Comparison of ENCODE assay signal across 18 cellular contexts in the genomic region with DNA sequence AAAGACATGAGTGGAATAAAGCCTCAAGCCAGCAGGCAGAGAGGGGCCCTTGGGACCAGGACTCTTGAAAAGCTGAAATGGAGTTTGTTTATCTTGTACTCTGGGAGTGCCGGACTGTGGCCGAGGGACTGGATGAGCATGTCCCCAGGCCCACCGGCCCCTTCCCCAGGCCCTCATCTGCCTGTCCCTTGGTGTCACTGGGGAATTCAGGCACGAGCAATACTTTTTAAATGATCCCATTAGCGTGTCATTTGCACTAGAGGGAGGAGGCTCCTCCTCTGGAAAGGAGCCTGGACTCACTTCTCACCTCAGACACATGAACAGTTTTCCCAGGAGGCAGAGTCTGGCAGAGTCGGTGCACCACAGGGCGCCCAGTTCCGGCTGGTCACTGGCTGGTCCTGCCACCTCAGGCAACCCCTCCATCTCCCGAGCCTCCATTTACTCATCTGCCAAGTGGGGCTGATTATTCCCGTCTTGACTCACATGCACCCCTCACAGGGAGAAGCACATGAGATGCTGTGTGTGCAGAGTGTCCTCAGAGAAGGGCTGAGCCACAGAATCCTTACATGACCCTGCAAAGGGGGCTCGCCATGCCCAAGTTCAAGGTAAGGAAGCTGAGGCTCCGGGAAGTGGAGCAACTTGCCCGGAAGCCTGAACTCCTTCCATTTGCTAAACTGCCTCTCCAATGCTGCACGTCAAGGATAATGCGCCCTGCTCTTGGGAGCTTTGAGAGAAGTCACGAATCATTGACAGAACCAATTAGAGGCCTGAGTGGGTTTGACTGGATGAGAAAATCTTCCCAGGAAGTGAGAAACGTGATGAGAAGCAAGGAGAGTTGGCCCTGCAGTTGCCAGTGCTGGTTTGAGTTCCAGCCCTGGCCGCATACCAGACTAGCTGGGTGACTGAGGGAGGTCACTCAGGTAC. TPM values are rescaled to one million over a fixed set of nuclear protein-coding genes. Genes with fewer than 3 reads are reported as not detected.
A peak's percentile ranks its signal among the peaks of the same experiment; 100 is the strongest.
DNase-seq lines count a peak whose midpoint lies in the region; ATAC-seq and TF ChIP-seq lines count a peak whose summit lies in the region.
"Had no signal": no experiment of that assay in that cellular context is flagged by ENCODE, and none has a peak within 500 bp of the region (broad histone marks: within the 10 kb centered on the region; RNA-seq: fewer than 3 reads in every experiment).

No MANE protein-coding gene starts in this region.

- peaks cover 0 to 10% (median 0%) of the 10 kb centered on the region in 4 donors for H3K27me3 ChIP-seq in esophagus muscularis mucosa
- no peaks in the 10 kb centered on the region for H3K27me3 ChIP-seq in upper lobe of left lung
- peaks cover 0 to 6% of the 10 kb centered on the region in 2 donors for H3K27me3 ChIP-seq in breast epithelium

- H3K27ac ChIP-seq in esophagus muscularis mucosa (replicated peaks in 1 of 4) (peak overlapping the region; percentile 22 to 68 (median 31)), upper lobe of left lung (peak overlapping the region; percentile 9 to 69 (median 48)), breast epithelium (peak overlapping the region in 1 of 2 donors; percentile 38)

- TF ChIP-seq CTCF in esophagus muscularis mucosa (IDR thresholded peaks at IDR 0.05) = no peak
- no peak for TF ChIP-seq CTCF in mesothelial cell of epicardium (IDR thresholded peaks at IDR 0.05; ENCODE audit: unreplicated experiment)
- TF ChIP-seq CTCF in upper lobe of left lung (IDR thresholded peaks at IDR 0.05) = no peak
- no peak for TF ChIP-seq CTCF in breast epithelium (IDR thresholded peaks at IDR 0.05)

- H3K4me1 ChIP-seq in esophagus muscularis mucosa = peaks cover 20 to 44% (median 42%) of the 10 kb centered on the region in 4 donors
- peaks cover 42 to 53% (median 49%) of the 10 kb centered on the region in 4 donors for H3K4me1 ChIP-seq in upper lobe of left lung
- no peaks in the 10 kb centered on the region for H3K4me1 ChIP-seq in breast epithelium

- intact Hi-C loops in esophagus muscularis mucosa (cut with DNase I) = no loop called here
- intact Hi-C loops in breast epithelium (cut with DNase I; ENCODE audit: low total_unique reads) = no loop called here
- intact Hi-C loops in activated CD4-positive, alpha-beta T cell treated with anti-CD3 and anti-CD28 coated beads, Interleukin-2, amount 10 ng/mL, durations not matched to agents 24 days and 14 days (cut with micrococcal nuclease) = no loop called here

- H3K36me3 Mint-ChIP-seq in mesothelial cell of epicardium = no peaks in the 10 kb centered on the region
- H3K36me3 Mint-ChIP-seq in activated CD4-positive, alpha-beta T cell treated with anti-CD3 and anti-CD28 coated beads, Interleukin-2, amount 10 ng/mL, durations not matched to agents 24 days and 14 days (ENCODE audit: low read depth) = no peaks in the 10 kb centered on the region

- H3K9me3 ChIP-seq in esophagus muscularis mucosa (no peaks in the 10 kb centered on the region), upper lobe of left lung (no peaks in the 10 kb centered on the region), breast epithelium (no peaks in the 10 kb centered on the region)

- peaks cover 21% of the 10 kb centered on the region for H3K27me3 Mint-ChIP-seq in mesothelial cell of epicardium (ENCODE audit: low read depth)
- peaks cover 8% of the 10 kb centered on the region for H3K27me3 Mint-ChIP-seq in activated CD4-positive, alpha-beta T cell treated with anti-CD3 and anti-CD28 coated beads, Interleukin-2, amount 10 ng/mL, durations not matched to agents 24 days and 14 days

- TF ChIP-seq EP300 in esophagus muscularis mucosa (IDR thresholded peaks at IDR 0.05) (no peak), upper lobe of left lung (IDR thresholded peaks at IDR 0.05) (no peak)

- H3K4me3 ChIP-seq in esophagus muscularis mucosa = no peak overlapping the region
- no peak overlapping the region for H3K4me3 ChIP-seq in upper lobe of left lung
- H3K4me3 ChIP-seq in breast epithelium = no peak overlapping the region

- peak; percentile 21 for DNase-seq in activated effector memory CD4-positive, alpha-beta T cell treated with anti-CD3 and anti-CD28 coated beads, Interleukin-2, amount 50 U/mL, for 16 hours
- no peak for DNase-seq in activated effector memory CD4-positive, alpha-beta T cell treated with Interleukin-2 at 50 U/mL for 16 hours
- DNase-seq in esophagus muscularis mucosa (ENCODE audit: extremely low spot score) (no peak), mesothelial cell of epicardium (ENCODE audit: low spot score in 2 of 2, unreplicated experiment in 2 of 2) (no peak), upper lobe of left lung (no peak), breast epithelium (ENCODE audit: low spot score in 2 of 2) (no peak), SHP77 treated with DMSO at 0.1 percent for 48 hours (lab: John Stamatoyannopoulos, UW) (no peak)
- DNase-seq in activated CD4-positive, alpha-beta T cell treated with anti-CD3 and anti-CD28 coated beads, Interleukin-2, amount 10 ng/mL, durations not matched to agents 24 days and 14 days = no peak
- DNase-seq: activated CD4-positive, alpha-beta T cell treated with anti-CD3 and anti-CD28 coated beads, Interleukin-2, amount 50 U/mL, for 1 hour; HFFc6; NCI-H226; occipital lobe; stimulated activated CD4-positive, alpha-beta T cell treated with anti-CD3 and anti-CD28 coated beads, Interleukin-15, amount 100 ng/mL, for 24 hours; T-helper 17 cell had no signal

- H3K36me3 ChIP-seq in esophagus muscularis mucosa = no peaks in the 10 kb centered on the region
- no peaks in the 10 kb centered on the region for H3K36me3 ChIP-seq in upper lobe of left lung
- no peaks in the 10 kb centered on the region for H3K36me3 ChIP-seq in breast epithelium

- WGBS in esophagus muscularis mucosa = 46% methylated on average over 15 of the region's 18 CpGs
- 53 to 57% methylated on average over 11 to 18 of the region's 18 CpGs for WGBS in upper lobe of left lung, 2 donors

- no peak overlapping the region for H3K4me3 Mint-ChIP-seq in mesothelial cell of epicardium
- no peak overlapping the region for H3K4me3 Mint-ChIP-seq in activated CD4-positive, alpha-beta T cell treated with anti-CD3 and anti-CD28 coated beads, Interleukin-2, amount 10 ng/mL, durations not matched to agents 24 days and 14 days
- H3K4me3 Mint-ChIP-seq: activated T-helper 17 cell treated with anti-CD3 and anti-CD28 coated beads, Interleukin-2, amount 50 U/mL, for 72 hours; dendritic cell treated with granulocyte-macrophage colony-stimulating factor and Interleukin-4, amounts not matched to agents 40 ng/mL and 50 ng/mL, for 4 days; HFFc6; T-helper 17 cell had no signal

- TF ChIP-seq POLR2A in esophagus muscularis mucosa (IDR thresholded peaks at IDR 0.05; ENCODE audit: low read depth) = no peak
- TF ChIP-seq POLR2A in upper lobe of left lung (IDR thresholded peaks at IDR 0.05) = no peak
- no peak for TF ChIP-seq POLR2A in breast epithelium (IDR thresholded peaks at IDR 0.05)

- peak in 1 of 2 donors; percentile 3 for ATAC-seq in upper lobe of left lung (ENCODE audit: low FRiP score in 2 of 2)
- ATAC-seq: activated T-helper 17 cell treated with anti-CD3 and anti-CD28 coated beads, Interleukin-2, amount 50 U/mL, for 72 hours; T-helper 17 cell had no signal

- H3K4me1 Mint-ChIP-seq in mesothelial cell of epicardium = peaks cover 59% of the 10 kb centered on the region
- H3K4me1 Mint-ChIP-seq in activated CD4-positive, alpha-beta T cell treated with anti-CD3 and anti-CD28 coated beads, Interleukin-2, amount 10 ng/mL, durations not matched to agents 24 days and 14 days = peaks cover 12% of the 10 kb centered on the region

- peak overlapping the region; percentile 34 for H3K27ac Mint-ChIP-seq in mesothelial cell of epicardium
- H3K27ac Mint-ChIP-seq in activated CD4-positive, alpha-beta T cell treated with anti-CD3 and anti-CD28 coated beads, Interleukin-2, amount 10 ng/mL, durations not matched to agents 24 days and 14 days = no peak overlapping the region
- H3K27ac Mint-ChIP-seq: activated T-helper 17 cell treated with anti-CD3 and anti-CD28 coated beads, Interleukin-2, amount 50 U/mL, for 72 hours; dendritic cell treated with granulocyte-macrophage colony-stimulating factor and Interleukin-4, amounts not matched to agents 40 ng/mL and 50 ng/mL, for 4 days; HFFc6; T-helper 17 cell had no signal

- H3K9me3 Mint-ChIP-seq in mesothelial cell of epicardium = no peaks in the 10 kb centered on the region
- H3K9me3 Mint-ChIP-seq in activated CD4-positive, alpha-beta T cell treated with anti-CD3 and anti-CD28 coated beads, Interleukin-2, amount 10 ng/mL, durations not matched to agents 24 days and 14 days = no peaks in the 10 kb centered on the region
- H3K9me3 Mint-ChIP-seq: activated T-helper 17 cell treated with anti-CD3 and anti-CD28 coated beads, Interleukin-2, amount 50 U/mL, for 72 hours; dendritic cell treated with granulocyte-macrophage colony-stimulating factor and Interleukin-4, amounts not matched to agents 40 ng/mL and 50 ng/mL, for 4 days; HFFc6 had no signal

RNA-seq across cellular contexts. Expression of gene CIB4, which starts 26.7 kb away (rescaled TPM):
- not detected for total RNA-seq in esophagus muscularis mucosa
- not detected in 3 replicates for total RNA-seq in mesothelial cell of epicardium
- total RNA-seq in upper lobe of left lung = not detected
- not detected for total RNA-seq in breast epithelium
- not detected in 2 replicates for total RNA-seq in activated CD4-positive, alpha-beta T cell treated with anti-CD3 and anti-CD28 coated beads, Interleukin-2, amount 10 ng/mL, durations not matched to agents 24 days and 14 days
- total RNA-seq: activated T-helper 17 cell treated with anti-CD3 and anti-CD28 coated beads, Interleukin-2, amount 50 U/mL, for 72 hours; HFFc6; M059J; occipital lobe; T-helper 17 cell; ureter had no signal
